ENCODE assay signal across 8 cellular contexts in the genomic region with DNA sequence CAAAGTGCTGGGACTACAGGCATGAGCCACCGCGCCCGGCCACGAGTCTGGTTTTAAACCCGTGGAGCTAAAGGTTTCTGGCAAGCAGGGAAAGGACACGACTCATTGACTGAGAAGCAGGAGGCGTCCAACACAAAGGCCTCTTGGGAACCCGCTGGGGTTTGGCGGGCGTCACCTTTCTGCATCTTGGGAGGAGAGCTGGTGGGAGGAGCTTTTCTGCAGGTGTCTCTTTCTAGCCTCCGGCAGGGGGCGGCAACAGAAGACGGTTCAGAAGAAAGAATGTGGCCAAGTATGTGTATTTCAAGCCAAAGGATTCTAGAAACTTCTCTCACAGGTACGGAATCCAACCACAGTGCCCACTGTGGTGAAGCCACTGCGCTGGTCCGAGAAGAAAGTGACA.
DNase-seq lines count a peak whose midpoint lies in the region; ATAC-seq and TF ChIP-seq lines count a peak whose summit lies in the region.

No MANE protein-coding gene starts in this region.

- CTCF ChIA-PET in CD8-positive, alpha-beta memory T cell (lab: Charles Lee): interaction anchor here (0.6 to 2.7 kb wide), 4 partner anchors 12 to 121 kb away, joined by 3 to 18 read pairs (median 6); partner anchors contain the start of gene TIMM22

- H3K27me3 Mint-ChIP-seq in CD8-positive, alpha-beta memory T cell: peaks cover 34 to 35% of the 10 kb centered on the region in 2 donors

- no peaks in the 10 kb centered on the region for H3K36me3 ChIP-seq in CD8-positive, alpha-beta memory T cell (ENCODE audit: insufficient read depth, low read length)
- no peaks in the 10 kb centered on the region; the same call in 1 of the 2 replicates for H3K36me3 ChIP-seq in iPS DF 6.9 (ENCODE audit: control insufficient read depth, insufficient read depth, low read length)

- H3K27me3 ChIP-seq in CD8-positive, alpha-beta memory T cell (ENCODE audit: insufficient read depth, low read length, poor library complexity, severe bottlenecking): no peaks in the 10 kb centered on the region
- no peaks in the 10 kb centered on the region for H3K27me3 ChIP-seq in iPS DF 6.9 (ENCODE audit: control insufficient read depth, insufficient read depth, low read length)

- no peaks in the 10 kb centered on the region for H3K9me3 Mint-ChIP-seq in CD8-positive, alpha-beta memory T cell

- peaks cover 7 to 10% (median 9%) of the 10 kb centered on the region in 3 donors for H3K4me1 Mint-ChIP-seq in CD8-positive, alpha-beta memory T cell

- POLR2A ChIA-PET in CD8-positive, alpha-beta memory T cell (lab: Charles Lee): interaction anchor here (1.1 kb wide), 1 partner anchor 101 kb away, joined by 5 read pairs; no protein-coding TSS in a partner anchor

- DNase-seq in CD8-positive, alpha-beta memory T cell: peak; percentile 49 to 78 (median 51)
- DNase-seq in Jurkat, Clone E6-1 (ENCODE audit: low read depth, low spot score): peak; percentile 80
- DNase-seq in T-helper 2 cell: peak; percentile 35 to 77 (median 44)
- peak; percentile 81 for DNase-seq in astrocyte of the spinal cord (ENCODE audit: low read depth, low spot score)
- DNase-seq in iPS DF 6.9 (ENCODE audit: low read depth, low spot score): peak; percentile 93
- DNase-seq in stimulated activated CD4-positive, alpha-beta T cell treated with anti-CD3 and anti-CD28 coated beads, Interleukin-12 subunit alpha, Interleukin-12 subunit beta, amount 100 ng/mL, for 24 hours (ENCODE audit: low read depth in 2 of 2): peak; percentile 28 to 59
- DNase-seq in NCI-H1105 (lab: John Stamatoyannopoulos, UW): no peak

- H3K4me1 ChIP-seq in CD8-positive, alpha-beta memory T cell (ENCODE audit: insufficient read depth, low read length): no peaks in the 10 kb centered on the region
- H3K4me1 ChIP-seq in iPS DF 6.9 (ENCODE audit: control insufficient read depth, insufficient read depth, low read length): peaks cover 10% of the 10 kb centered on the region

- H3K4me3 ChIP-seq in CD8-positive, alpha-beta memory T cell (ENCODE audit: low read length): no peak overlapping the region
- H3K4me3 ChIP-seq in Jurkat, Clone E6-1 (ENCODE audit: low read length): no peak overlapping the region
- H3K4me3 ChIP-seq in astrocyte of the spinal cord (ENCODE audit: low read depth, low read length): no peak overlapping the region
- no peak overlapping the region for H3K4me3 ChIP-seq in iPS DF 6.9 (ENCODE audit: low read length)

- H3K27ac Mint-ChIP-seq in CD8-positive, alpha-beta memory T cell: peak overlapping the region in 1 of 8 donors; percentile 77

- ATAC-seq in HG02623 (IDR thresholded peaks at IDR 0.05; ENCODE audit: unreplicated experiment): no peak

- WGBS in iPS DF 6.9 (ENCODE audit: insufficient coverage, insufficient read length): no CpG with 5 or more reads among the region's 16 CpGs

- TF ChIP-seq CTCF in astrocyte of the spinal cord (IDR thresholded peaks at IDR 0.05; ENCODE audit: low read depth, low read length): peak; percentile 62

- in situ Hi-C loops in astrocyte of the spinal cord (cut with HindIII; ENCODE audit: low sequenced_read_pairs): no loop called here

- H3K27ac ChIP-seq in CD8-positive, alpha-beta memory T cell (ENCODE audit: low read depth, low read length): no peak overlapping the region
- no peak overlapping the region for H3K27ac ChIP-seq in iPS DF 6.9 (ENCODE audit: low read length)

- H3K9me3 ChIP-seq in CD8-positive, alpha-beta memory T cell (ENCODE audit: low read length): no peaks in the 10 kb centered on the region
- H3K9me3 ChIP-seq in iPS DF 6.9 (ENCODE audit: control insufficient read depth, insufficient read depth, low read length): no peaks in the 10 kb centered on the region

- no peaks in the 10 kb centered on the region for H3K36me3 Mint-ChIP-seq in CD8-positive, alpha-beta memory T cell

- no peak overlapping the region for H3K4me3 Mint-ChIP-seq in CD8-positive, alpha-beta memory T cell
